Comparison of ENCODE assay signal across 8 cellular contexts in genomic region chr16:47258874-47259461, GRCh38.
DNase-seq lines count a peak whose midpoint lies in the region; ATAC-seq, FAIRE-seq and TF ChIP-seq lines count a peak whose summit lies in the region.

No MANE protein-coding gene starts in this region.

- no peaks in the 10 kb centered on the region for H3K27me3 Mint-ChIP-seq in CD8-positive, alpha-beta T cell (ENCODE audit: low read depth)
- no peaks in the 10 kb centered on the region for H3K27me3 Mint-ChIP-seq in osteocyte (ENCODE audit: unreplicated experiment)

- H3K9ac ChIP-seq in colonic mucosa (ENCODE audit: low read depth in 2 of 2, low read length in 2 of 2) = no peak overlapping the region

- ATAC-seq in CD8-positive, alpha-beta T cell = no peak
- ATAC-seq in GM19023 (IDR thresholded peaks at IDR 0.05; ENCODE audit: unreplicated experiment) = no peak

- FAIRE-seq in GM18507 (lab: Jason Lieb, UNC) = peak; percentile 75

- no peaks in the 10 kb centered on the region for H3K4me1 Mint-ChIP-seq in CD8-positive, alpha-beta T cell (ENCODE audit: low read depth)
- H3K4me1 Mint-ChIP-seq in osteocyte (ENCODE audit: unreplicated experiment) = no peaks in the 10 kb centered on the region

- TF ChIP-seq CTCF in CD8-positive, alpha-beta T cell (IDR thresholded peaks at IDR 0.05) = peak; percentile 48
- TF ChIP-seq CTCF in colonic mucosa (IDR thresholded peaks at IDR 0.05) = peak; percentile 39
- TF ChIP-seq CTCF in osteocyte (IDR thresholded peaks at IDR 0.05) = peak; percentile 68

- CTCF ChIA-PET in CD8-positive, alpha-beta T cell (lab: Charles Lee) = no interaction called here

- no peaks in the 10 kb centered on the region for H3K27me3 ChIP-seq in CD8-positive, alpha-beta T cell (ENCODE audit: insufficient read depth, low read length)
- H3K27me3 ChIP-seq in colonic mucosa = no peaks in the 10 kb centered on the region

- H3K27ac Mint-ChIP-seq in CD8-positive, alpha-beta T cell = no peak overlapping the region
- H3K27ac Mint-ChIP-seq in osteocyte (ENCODE audit: unreplicated experiment) = no peak overlapping the region

- no peak for DNase-seq in CD8-positive, alpha-beta T cell
- DNase-seq in GM18507 (ENCODE audit: extremely low spot score, insufficient read length, low read depth) (peak; percentile 14), NCI-H524 (lab: John Stamatoyannopoulos, UW) (peak; percentile 10 to 25), colonic mucosa (no peak), osteocyte (ENCODE audit: extremely low spot score, unreplicated experiment) (no peak), KG1 (lab: John Stamatoyannopoulos, UW) (no peak), DMS153 treated with DMSO at 0.1 percent for 48 hours (lab: John Stamatoyannopoulos, UW; ENCODE audit: unreplicated experiment) (no peak)

- POLR2A ChIA-PET in CD8-positive, alpha-beta T cell (lab: Charles Lee) = no interaction called here

- H3K4me1 ChIP-seq in CD8-positive, alpha-beta T cell (ENCODE audit: insufficient read depth, low read length) = no peaks in the 10 kb centered on the region
- no peaks in the 10 kb centered on the region for H3K4me1 ChIP-seq in colonic mucosa

- H3K9me3 ChIP-seq in CD8-positive, alpha-beta T cell (ENCODE audit: low read length) = no peaks in the 10 kb centered on the region
- no peaks in the 10 kb centered on the region for H3K9me3 ChIP-seq in colonic mucosa

- H3K4me3 ChIP-seq in CD8-positive, alpha-beta T cell (ENCODE audit: low read depth, low read length) = no peak overlapping the region
- no peak overlapping the region for H3K4me3 ChIP-seq in colonic mucosa

- intact Hi-C loops in CD8-positive, alpha-beta T cell (cut with DNase I, micrococcal nuclease) = loop anchor here in 1 of 2 experiments (2.0 kb wide), 1 partner anchor 906 kb away; no protein-coding TSS in a partner anchor
- intact Hi-C loops in colonic mucosa (cut with DNase I) = no loop called here

- no peak overlapping the region for H3K4me3 Mint-ChIP-seq in CD8-positive, alpha-beta T cell
- no peak overlapping the region for H3K4me3 Mint-ChIP-seq in osteocyte (ENCODE audit: unreplicated experiment)

- H3K9me3 Mint-ChIP-seq in CD8-positive, alpha-beta T cell = no peaks in the 10 kb centered on the region
- H3K9me3 Mint-ChIP-seq in osteocyte (ENCODE audit: unreplicated experiment) = no peaks in the 10 kb centered on the region

- no peak overlapping the region for H3K27ac ChIP-seq in CD8-positive, alpha-beta T cell (ENCODE audit: low read depth, low read length)
- H3K27ac ChIP-seq in colonic mucosa = no peak overlapping the region

- H3K36me3 Mint-ChIP-seq in CD8-positive, alpha-beta T cell = peaks cover 50% of the 10 kb centered on the region
- H3K36me3 Mint-ChIP-seq in osteocyte (ENCODE audit: unreplicated experiment) = peaks cover 22% of the 10 kb centered on the region

- H3K36me3 ChIP-seq in CD8-positive, alpha-beta T cell (ENCODE audit: insufficient read depth, low read length) = no peaks in the 10 kb centered on the region
- no peaks in the 10 kb centered on the region for H3K36me3 ChIP-seq in colonic mucosa

Comparison
In these comparisons a context has a peak if more than half of its experiments do, and no peak if none do; other contexts are left out.
1. DNase-seq: peak in GM18507 (single experiment) and NCI-H524 (2 of 2); none in CD8-positive, alpha-beta T cell (0 of 7), colonic mucosa (single experiment), osteocyte (single experiment), KG1 (single experiment) and DMS153 treated with DMSO at 0.1 percent for 48 hours (single experiment).
2. Peak in every context shown above with its lines, with median percentiles within 50 percentile points of each other: CTCF ChIP-seq.